ENCODE assay signal across 15 cellular contexts in genomic region chr1:30786264-30786991, GRCh38. TPM values are rescaled to one million over a fixed set of nuclear protein-coding genes. Genes with fewer than 3 reads are reported as not detected.
A peak's percentile ranks its signal among the peaks of the same experiment; 100 is the strongest.
DNase-seq lines count a peak whose midpoint lies in the region; ATAC-seq and TF ChIP-seq lines count a peak whose summit lies in the region.
"Had no signal": no experiment of that assay in that cellular context is flagged by ENCODE, and none has a peak within 500 bp of the region (broad histone marks: within the 10 kb centered on the region; RNA-seq: fewer than 3 reads in every experiment).

No MANE protein-coding gene starts in this region.

- peaks cover 0 to 28% (median 15%) of the 10 kb centered on the region in 11 experiments; a peak in 8 of 22 replicates for H3K27me3 ChIP-seq in BLaER1 treated with 17β-estradiol and CSF1 and Interleukin-3, amounts not matched to agents 10 nM and 100 nM
- H3K27me3 ChIP-seq in osteoblast (ENCODE audit: insufficient read depth, low read length) = peaks cover 12% of the 10 kb centered on the region
- H3K27me3 ChIP-seq in vagina = no peaks in the 10 kb centered on the region
- H3K27me3 ChIP-seq: ovary, thyroid gland had no signal

- no peak overlapping the region for H2AFZ ChIP-seq in osteoblast (ENCODE audit: low read length)

- H4K20me1 ChIP-seq in BLaER1 treated with 17β-estradiol and CSF1 and Interleukin-3, amounts not matched to agents 10 nM and 100 nM = peaks cover 0 to 47% (median 5%) of the 10 kb centered on the region in 11 experiments; a peak in 10 of 22 replicates
- no peaks in the 10 kb centered on the region for H4K20me1 ChIP-seq in osteoblast (ENCODE audit: insufficient read depth, low read length)

- no peak overlapping the region for H3K4me3 ChIP-seq in BLaER1 treated with 17β-estradiol and CSF1 and Interleukin-3, amounts not matched to agents 10 nM and 100 nM
- H3K4me3 ChIP-seq in osteoblast (ENCODE audit: insufficient read depth, low read length) (no peak overlapping the region), vagina (no peak overlapping the region)
- H3K4me3 ChIP-seq: ovary, thyroid gland had no signal

- peak overlapping the region in 4 of 11 experiments; percentile 10 to 54 (median 48); a peak in 4 of 22 replicates for H3K27ac ChIP-seq in BLaER1 treated with 17β-estradiol and CSF1 and Interleukin-3, amounts not matched to agents 10 nM and 100 nM
- H3K27ac ChIP-seq in osteoblast (ENCODE audit: low read depth, low read length) = no peak overlapping the region
- H3K27ac ChIP-seq in vagina = no peak overlapping the region
- H3K27ac ChIP-seq: ovary, thyroid gland had no signal

- H3K9ac ChIP-seq in BLaER1 treated with 17β-estradiol and CSF1 and Interleukin-3, amounts not matched to agents 10 nM and 100 nM = peak overlapping the region in 4 of 11 experiments; percentile 32 to 62 (median 40); a peak in 6 of 22 replicates

- H3K79me2 ChIP-seq in osteoblast (ENCODE audit: insufficient read depth, low read length) = no peaks in the 10 kb centered on the region

- peak overlapping the region; percentile 53 to 83 (median 59) for H3K4me2 ChIP-seq in BLaER1 treated with 17β-estradiol and CSF1 and Interleukin-3, amounts not matched to agents 10 nM and 100 nM
- H3K4me2 ChIP-seq in osteoblast (ENCODE audit: insufficient read depth, low read length) = no peak overlapping the region

- H3K4me1 ChIP-seq in BLaER1 treated with 17β-estradiol and CSF1 and Interleukin-3, amounts not matched to agents 10 nM and 100 nM = peaks cover 42 to 82% (median 51%) of the 10 kb centered on the region in 10 experiments
- H3K4me1 ChIP-seq in osteoblast (ENCODE audit: insufficient read depth, low read length) (peaks cover 2% of the 10 kb centered on the region), vagina (no peaks in the 10 kb centered on the region)

- TF ChIP-seq CTCF in osteoblast (IDR thresholded peaks at IDR 0.05; ENCODE audit: extremely low read depth, low read depth, low read length) (no peak), vagina (IDR thresholded peaks at IDR 0.05) (no peak)

- in situ Hi-C loops in SK-MEL-5 (cut with HindIII; ENCODE audit: low pct_unique_long_range_greater_than_20kb, low sequenced_read_pairs) = no loop called here

- H3K9me3 ChIP-seq in BLaER1 treated with 17β-estradiol and CSF1 and Interleukin-3, amounts not matched to agents 10 nM and 100 nM (replicated peaks in 1 of 11) = no peaks in the 10 kb centered on the region
- H3K9me3 ChIP-seq in osteoblast (ENCODE audit: low read depth, low read length) (no peaks in the 10 kb centered on the region), vagina (no peaks in the 10 kb centered on the region)
- H3K9me3 ChIP-seq: ovary, thyroid gland had no signal

- intact Hi-C loops in left ventricle myocardium superior (cut with micrococcal nuclease) (no loop called here), vagina (cut with DNase I) (no loop called here)

- no peaks in the 10 kb centered on the region for H3K36me3 ChIP-seq in BLaER1 treated with 17β-estradiol and CSF1 and Interleukin-3, amounts not matched to agents 10 nM and 100 nM
- no peaks in the 10 kb centered on the region for H3K36me3 ChIP-seq in osteoblast (ENCODE audit: insufficient read depth, low read length)
- no peaks in the 10 kb centered on the region for H3K36me3 ChIP-seq in vagina
- H3K36me3 ChIP-seq: ovary, thyroid gland had no signal

- peak; percentile 98 for DNase-seq in SK-MEL-5 (ENCODE audit: low read depth, low spot score)
- peak; percentile 42 for DNase-seq in left ventricle myocardium superior
- peak; percentile 75 for DNase-seq in osteoblast (ENCODE audit: insufficient read length, low spot score, missing footprints)
- no peak for DNase-seq in T-helper 9 cell
- no peak for DNase-seq in vagina (ENCODE audit: extremely low spot score in 2 of 2)
- DNase-seq: activated naive CD4-positive, alpha-beta T cell treated with anti-CD3 and anti-CD28 coated beads, Interleukin-2, amount 50 U/mL, for 16 hours; DND-41; MM.1S; NCI-H2171; ovary; stimulated activated CD4-positive, alpha-beta T cell treated with anti-CD3 and anti-CD28 coated beads, Interleukin-15, amount 100 ng/mL, for 24 hours; thyroid gland had no signal

- no peak for TF ChIP-seq POLR2A in vagina (IDR thresholded peaks at IDR 0.05)

- peak; percentile 29 for ATAC-seq in left ventricle myocardium superior
- no peak for ATAC-seq in GM21381 (IDR thresholded peaks at IDR 0.05; ENCODE audit: unreplicated experiment)
- no peak for ATAC-seq in HG03571 (IDR thresholded peaks at IDR 0.05; ENCODE audit: unreplicated experiment)

RNA-seq across cellular contexts. Expression of gene LAPTM5, which starts 28.9 kb away (rescaled TPM):
- total RNA-seq in SK-MEL-5 (2014; rRNA removed; shearing (Covaris generic)) = 0.05 TPM in 1 of 2 replicates, not detected in the other
- 0.21 and 0.54 TPM in 2 replicates for polyA plus RNA-seq in SK-MEL-5 (2015; cell fraction: cytosol; rRNA removed)
- not detected in 2 replicates for polyA plus RNA-seq in SK-MEL-5 (2015; cell fraction: nucleus; rRNA removed)
- 23.9 TPM for total RNA-seq in left ventricle myocardium superior
- 0.72 and 1.8 TPM in 2 replicates for total RNA-seq in osteoblast
- total RNA-seq in vagina = 39.8 TPM

Comparison
In these comparisons a context has a peak if more than half of its experiments do, and no peak if none do; other contexts are left out.
1. DNase-seq: peak in SK-MEL-5 (single experiment), left ventricle myocardium superior (single experiment) and osteoblast (single experiment); none in T-helper 9 cell (single experiment) and vagina (0 of 2).